In the genomic region with DNA sequence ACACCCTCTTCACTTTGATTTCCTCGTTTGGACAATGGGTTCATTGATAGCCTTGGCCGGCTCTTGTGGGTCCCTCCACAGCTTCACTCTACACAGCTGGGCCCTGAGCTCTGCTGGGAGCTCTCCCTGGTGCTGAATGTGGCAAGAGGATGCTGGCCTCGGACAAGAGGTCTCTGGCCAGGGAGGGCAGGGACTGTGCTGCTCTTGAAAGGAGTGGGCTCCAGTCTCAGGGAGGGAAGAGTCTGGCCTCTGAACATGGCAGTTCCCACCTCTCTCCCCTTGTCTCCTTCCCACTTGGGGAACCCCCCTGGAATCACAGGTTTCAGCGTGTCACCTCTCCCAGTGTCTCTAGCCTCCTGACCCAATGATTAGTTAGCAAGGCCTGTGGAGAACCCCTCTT, we compare ENCODE assay signal across 1 cellular context.
TF ChIP-seq lines count a peak whose summit lies in the region.

No MANE protein-coding gene starts in this region.

TF ChIP-seq in HepG2, 621 proteins besides CTCF, POLR2A, EP300 and RAD21 (continued from another document and continues in another):
- TF ChIP-seq, protein P1, sequence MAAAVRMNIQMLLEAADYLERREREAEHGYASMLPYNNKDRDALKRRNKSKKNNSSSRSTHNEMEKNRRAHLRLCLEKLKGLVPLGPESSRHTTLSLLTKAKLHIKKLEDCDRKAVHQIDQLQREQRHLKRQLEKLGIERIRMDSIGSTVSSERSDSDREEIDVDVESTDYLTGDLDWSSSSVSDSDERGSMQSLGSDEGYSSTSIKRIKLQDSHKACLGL (CRISPR knock-in tag; IDR thresholded peaks at IDR 0.05): peak; percentile 80; the same call in 1 of the 2 replicates
- TF ChIP-seq NFATC3 (CRISPR knock-in tag; IDR thresholded peaks at IDR 0.05) (no peak), ZNF431 (CRISPR knock-in tag; IDR thresholded peaks at IDR 0.05; ENCODE audit: borderline replicate concordance, low read depth) (peak; percentile 80; the same call in 1 of the 2 replicates), AGO2 (optimal IDR thresholded peaks at IDR 0.05; ENCODE audit: low read depth, low read length) (no peak), ZBTB42 (CRISPR knock-in tag; IDR thresholded peaks at IDR 0.05) (no peak), ZNF841 (CRISPR knock-in tag; IDR thresholded peaks at IDR 0.05; ENCODE audit: borderline replicate concordance) (peak; percentile 64; the same call in 1 of the 2 replicates), CC2D1A (CRISPR knock-in tag; IDR thresholded peaks at IDR 0.05) (no peak), NCOA1 (CRISPR knock-in tag; IDR thresholded peaks at IDR 0.05) (no peak), ZSCAN31 (CRISPR knock-in tag; IDR thresholded peaks at IDR 0.05; ENCODE audit: low read depth) (no peak), MYNN (CRISPR knock-in tag; IDR thresholded peaks at IDR 0.05; ENCODE audit: low read depth) (peak; percentile 91; the same call in 1 of the 2 replicates), ZNF878 (CRISPR knock-in tag; IDR thresholded peaks at IDR 0.05) (peak; percentile 83; the same call in 1 of the 2 replicates), JDP2 (CRISPR knock-in tag; IDR thresholded peaks at IDR 0.05; ENCODE audit: borderline replicate concordance) (peak; percentile 44; the same call in 1 of the 2 replicates), AKAP8 (CRISPR knock-in tag; IDR thresholded peaks at IDR 0.05) (no peak), CHD2 (IDR thresholded peaks at IDR 0.05; ENCODE audit: low read depth, low read length) (no peak), KLF11 (CRISPR knock-in tag; IDR thresholded peaks at IDR 0.05) (peak; percentile 98; the same call in 1 of the 2 replicates), ZNF253 (CRISPR knock-in tag; IDR thresholded peaks at IDR 0.05; ENCODE audit: borderline replicate concordance) (0 out of 2 replicates have a peak, but pooled peaks have one; percentile 57), ZNF446 (CRISPR knock-in tag; IDR thresholded peaks at IDR 0.05) (peak; percentile 91; the same call in 1 of the 2 replicates), AHR (CRISPR knock-in tag; IDR thresholded peaks at IDR 0.05) (peak; percentile 96), KDM3A (CRISPR knock-in tag; IDR thresholded peaks at IDR 0.05; ENCODE audit: low read depth) (peak; percentile 64; the same call in 1 of the 2 replicates), IRX3 (CRISPR knock-in tag; IDR thresholded peaks at IDR 0.05; ENCODE audit: borderline replicate concordance, low read depth) (peak; percentile 72; the same call in 1 of the 2 replicates), ZBTB8A (CRISPR knock-in tag; IDR thresholded peaks at IDR 0.05; ENCODE audit: borderline replicate concordance, low read depth) (no peak), MYC (CRISPR knock-in tag; IDR thresholded peaks at IDR 0.05; ENCODE audit: borderline replicate concordance) (peak; percentile 31; the same call in 1 of the 2 replicates), HOXA5 (CRISPR knock-in tag; IDR thresholded peaks at IDR 0.05) (peak; percentile 96), ARNT (IDR thresholded peaks at IDR 0.05) (no peak), ZNF335 (CRISPR knock-in tag; IDR thresholded peaks at IDR 0.05) (peak; percentile 88), NFE2L2 (IDR thresholded peaks at IDR 0.05; ENCODE audit: low read length) (no peak), ZNF788 (CRISPR knock-in tag; IDR thresholded peaks at IDR 0.05; ENCODE audit: borderline replicate concordance) (no peak), RXRA (CRISPR knock-in tag; IDR thresholded peaks at IDR 0.05) (peak; percentile 49; the same call in 1 of the 2 replicates), ZNF460 (CRISPR knock-in tag; IDR thresholded peaks at IDR 0.05; ENCODE audit: borderline replicate concordance) (no peak), NKX3-1 (CRISPR knock-in tag; IDR thresholded peaks at IDR 0.05) (peak; percentile 96), HIVEP1 (CRISPR knock-in tag; IDR thresholded peaks at IDR 0.05) (peak; percentile 54; the same call in 1 of the 2 replicates), ZNF256 (CRISPR knock-in tag; conservative IDR thresholded peaks at IDR 0.05) (peak; percentile 73; the same call in 1 of the 2 replicates), LCORL (IDR thresholded peaks at IDR 0.05) (no peak), LCORL (CRISPR knock-in tag; IDR thresholded peaks at IDR 0.05) (0 out of 2 replicates have a peak, but pooled peaks have one; percentile 25), ZNF672 (CRISPR knock-in tag; IDR thresholded peaks at IDR 0.05) (no peak), ZNF224 (CRISPR knock-in tag; IDR thresholded peaks at IDR 0.05) (no peak), MAZ (IDR thresholded peaks at IDR 0.05; ENCODE audit: borderline replicate concordance, low read depth, low read length) (peak; percentile 20; the same call in 1 of the 2 replicates), MAZ (CRISPR knock-in tag; IDR thresholded peaks at IDR 0.05; ENCODE audit: low read depth) (no peak), BCL6 (CRISPR knock-in tag; IDR thresholded peaks at IDR 0.05) (peak; percentile 64), ZNF547 (CRISPR knock-in tag; IDR thresholded peaks at IDR 0.05) (0 out of 2 replicates have a peak, but pooled peaks have one; percentile 33), TARDBP (CRISPR knock-in tag; IDR thresholded peaks at IDR 0.05) (peak; percentile 59; the same call in 1 of the 2 replicates), WIZ (CRISPR knock-in tag; IDR thresholded peaks at IDR 0.05) (peak; percentile 99), SNAPC2 (CRISPR knock-in tag; IDR thresholded peaks at IDR 0.05) (peak; percentile 73; the same call in 1 of the 2 replicates), PLRG1 (conservative IDR thresholded peaks at IDR 0.05) (no peak), ONECUT2 (CRISPR knock-in tag; IDR thresholded peaks at IDR 0.05) (peak; percentile 63; the same call in 1 of the 2 replicates), IRF2 (CRISPR knock-in tag; IDR thresholded peaks at IDR 0.05) (peak; percentile 81), CREM (IDR thresholded peaks at IDR 0.05) (no peak), CREM (CRISPR knock-in tag; IDR thresholded peaks at IDR 0.05) (no peak), MTF1 (CRISPR knock-in tag; IDR thresholded peaks at IDR 0.05) (peak; percentile 83; the same call in 1 of the 2 replicates)
- TF ChIP-seq, protein P2, sequence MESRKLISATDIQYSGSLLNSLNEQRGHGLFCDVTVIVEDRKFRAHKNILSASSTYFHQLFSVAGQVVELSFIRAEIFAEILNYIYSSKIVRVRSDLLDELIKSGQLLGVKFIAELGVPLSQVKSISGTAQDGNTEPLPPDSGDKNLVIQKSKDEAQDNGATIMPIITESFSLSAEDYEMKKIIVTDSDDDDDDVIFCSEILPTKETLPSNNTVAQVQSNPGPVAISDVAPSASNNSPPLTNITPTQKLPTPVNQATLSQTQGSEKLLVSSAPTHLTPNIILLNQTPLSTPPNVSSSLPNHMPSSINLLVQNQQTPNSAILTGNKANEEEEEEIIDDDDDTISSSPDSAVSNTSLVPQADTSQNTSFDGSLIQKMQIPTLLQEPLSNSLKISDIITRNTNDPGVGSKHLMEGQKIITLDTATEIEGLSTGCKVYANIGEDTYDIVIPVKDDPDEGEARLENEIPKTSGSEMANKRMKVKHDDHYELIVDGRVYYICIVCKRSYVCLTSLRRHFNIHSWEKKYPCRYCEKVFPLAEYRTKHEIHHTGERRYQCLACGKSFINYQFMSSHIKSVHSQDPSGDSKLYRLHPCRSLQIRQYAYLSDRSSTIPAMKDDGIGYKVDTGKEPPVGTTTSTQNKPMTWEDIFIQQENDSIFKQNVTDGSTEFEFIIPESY (CRISPR knock-in tag; IDR thresholded peaks at IDR 0.05): peak; percentile 44; the same call in 1 of the 2 replicates
- TF ChIP-seq, protein P3, sequence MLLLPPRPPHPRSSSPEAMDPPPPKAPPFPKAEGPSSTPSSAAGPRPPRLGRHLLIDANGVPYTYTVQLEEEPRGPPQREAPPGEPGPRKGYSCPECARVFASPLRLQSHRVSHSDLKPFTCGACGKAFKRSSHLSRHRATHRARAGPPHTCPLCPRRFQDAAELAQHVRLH (CRISPR knock-in tag; IDR thresholded peaks at IDR 0.05; ENCODE audit: borderline replicate concordance, low read depth): peak; percentile 97; the same call in 1 of the 2 replicates
- TF ChIP-seq, protein P4, sequence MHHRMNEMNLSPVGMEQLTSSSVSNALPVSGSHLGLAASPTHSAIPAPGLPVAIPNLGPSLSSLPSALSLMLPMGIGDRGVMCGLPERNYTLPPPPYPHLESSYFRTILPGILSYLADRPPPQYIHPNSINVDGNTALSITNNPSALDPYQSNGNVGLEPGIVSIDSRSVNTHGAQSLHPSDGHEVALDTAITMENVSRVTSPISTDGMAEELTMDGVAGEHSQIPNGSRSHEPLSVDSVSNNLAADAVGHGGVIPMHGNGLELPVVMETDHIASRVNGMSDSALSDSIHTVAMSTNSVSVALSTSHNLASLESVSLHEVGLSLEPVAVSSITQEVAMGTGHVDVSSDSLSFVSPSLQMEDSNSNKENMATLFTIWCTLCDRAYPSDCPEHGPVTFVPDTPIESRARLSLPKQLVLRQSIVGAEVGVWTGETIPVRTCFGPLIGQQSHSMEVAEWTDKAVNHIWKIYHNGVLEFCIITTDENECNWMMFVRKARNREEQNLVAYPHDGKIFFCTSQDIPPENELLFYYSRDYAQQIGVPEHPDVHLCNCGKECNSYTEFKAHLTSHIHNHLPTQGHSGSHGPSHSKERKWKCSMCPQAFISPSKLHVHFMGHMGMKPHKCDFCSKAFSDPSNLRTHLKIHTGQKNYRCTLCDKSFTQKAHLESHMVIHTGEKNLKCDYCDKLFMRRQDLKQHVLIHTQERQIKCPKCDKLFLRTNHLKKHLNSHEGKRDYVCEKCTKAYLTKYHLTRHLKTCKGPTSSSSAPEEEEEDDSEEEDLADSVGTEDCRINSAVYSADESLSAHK (CRISPR knock-in tag; IDR thresholded peaks at IDR 0.05; ENCODE audit: borderline replicate concordance): peak; percentile 91; the same call in 1 of the 2 replicates
- TF ChIP-seq, protein P5, sequence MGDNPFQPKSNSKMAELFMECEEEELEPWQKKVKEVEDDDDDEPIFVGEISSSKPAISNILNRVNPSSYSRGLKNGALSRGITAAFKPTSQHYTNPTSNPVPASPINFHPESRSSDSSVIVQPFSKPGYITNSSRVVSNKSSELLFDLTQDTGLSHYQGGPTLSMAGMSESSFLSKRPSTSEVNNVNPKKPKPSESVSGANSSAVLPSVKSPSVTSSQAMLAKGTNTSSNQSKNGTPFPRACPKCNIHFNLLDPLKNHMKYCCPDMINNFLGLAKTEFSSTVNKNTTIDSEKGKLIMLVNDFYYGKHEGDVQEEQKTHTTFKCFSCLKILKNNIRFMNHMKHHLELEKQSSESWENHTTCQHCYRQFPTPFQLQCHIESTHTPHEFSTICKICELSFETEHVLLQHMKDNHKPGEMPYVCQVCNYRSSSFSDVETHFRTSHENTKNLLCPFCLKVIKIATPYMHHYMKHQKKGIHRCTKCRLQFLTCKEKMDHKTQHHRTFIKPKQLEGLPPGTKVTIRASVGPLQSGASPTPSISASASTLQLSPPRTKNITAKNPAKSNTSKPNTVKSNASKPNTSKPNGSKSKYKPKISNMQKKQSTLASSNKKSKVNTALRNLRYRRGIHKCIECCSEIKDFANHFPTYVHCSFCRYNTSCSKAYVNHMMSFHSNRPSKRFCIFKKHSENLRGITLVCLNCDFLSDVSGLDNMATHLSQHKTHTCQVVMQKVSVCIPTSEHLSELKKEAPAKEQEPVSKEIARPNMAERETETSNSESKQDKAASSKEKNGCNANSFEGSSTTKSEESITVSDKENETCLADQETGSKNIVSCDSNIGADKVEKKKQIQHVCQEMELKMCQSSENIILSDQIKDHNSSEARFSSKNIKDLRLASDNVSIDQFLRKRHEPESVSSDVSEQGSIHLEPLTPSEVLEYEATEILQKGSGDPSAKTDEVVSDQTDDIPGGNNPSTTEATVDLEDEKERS (CRISPR knock-in tag; IDR thresholded peaks at IDR 0.05): 0 out of 2 replicates have a peak, but pooled peaks have one; percentile 58
- TF ChIP-seq, protein P6, sequence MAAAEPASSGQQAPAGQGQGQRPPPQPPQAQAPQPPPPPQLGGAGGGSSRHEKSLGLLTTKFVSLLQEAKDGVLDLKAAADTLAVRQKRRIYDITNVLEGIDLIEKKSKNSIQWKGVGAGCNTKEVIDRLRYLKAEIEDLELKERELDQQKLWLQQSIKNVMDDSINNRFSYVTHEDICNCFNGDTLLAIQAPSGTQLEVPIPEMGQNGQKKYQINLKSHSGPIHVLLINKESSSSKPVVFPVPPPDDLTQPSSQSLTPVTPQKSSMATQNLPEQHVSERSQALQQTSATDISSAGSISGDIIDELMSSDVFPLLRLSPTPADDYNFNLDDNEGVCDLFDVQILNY (CRISPR knock-in tag; conservative IDR thresholded peaks at IDR 0.05): peak; percentile 75
- TF ChIP-seq, protein P7, sequence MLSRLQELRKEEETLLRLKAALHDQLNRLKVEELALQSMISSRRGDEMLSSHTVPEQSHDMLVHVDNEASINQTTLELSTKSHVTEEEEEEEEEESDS (CRISPR knock-in tag; IDR thresholded peaks at IDR 0.05; ENCODE audit: borderline replicate concordance): peak; percentile 85; the same call in 1 of the 2 replicates
- TF ChIP-seq, protein P8, sequence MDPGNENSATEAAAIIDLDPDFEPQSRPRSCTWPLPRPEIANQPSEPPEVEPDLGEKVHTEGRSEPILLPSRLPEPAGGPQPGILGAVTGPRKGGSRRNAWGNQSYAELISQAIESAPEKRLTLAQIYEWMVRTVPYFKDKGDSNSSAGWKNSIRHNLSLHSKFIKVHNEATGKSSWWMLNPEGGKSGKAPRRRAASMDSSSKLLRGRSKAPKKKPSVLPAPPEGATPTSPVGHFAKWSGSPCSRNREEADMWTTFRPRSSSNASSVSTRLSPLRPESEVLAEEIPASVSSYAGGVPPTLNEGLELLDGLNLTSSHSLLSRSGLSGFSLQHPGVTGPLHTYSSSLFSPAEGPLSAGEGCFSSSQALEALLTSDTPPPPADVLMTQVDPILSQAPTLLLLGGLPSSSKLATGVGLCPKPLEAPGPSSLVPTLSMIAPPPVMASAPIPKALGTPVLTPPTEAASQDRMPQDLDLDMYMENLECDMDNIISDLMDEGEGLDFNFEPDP (CRISPR knock-in tag; conservative IDR thresholded peaks at IDR 0.05): no peak
- TF ChIP-seq, protein P9, sequence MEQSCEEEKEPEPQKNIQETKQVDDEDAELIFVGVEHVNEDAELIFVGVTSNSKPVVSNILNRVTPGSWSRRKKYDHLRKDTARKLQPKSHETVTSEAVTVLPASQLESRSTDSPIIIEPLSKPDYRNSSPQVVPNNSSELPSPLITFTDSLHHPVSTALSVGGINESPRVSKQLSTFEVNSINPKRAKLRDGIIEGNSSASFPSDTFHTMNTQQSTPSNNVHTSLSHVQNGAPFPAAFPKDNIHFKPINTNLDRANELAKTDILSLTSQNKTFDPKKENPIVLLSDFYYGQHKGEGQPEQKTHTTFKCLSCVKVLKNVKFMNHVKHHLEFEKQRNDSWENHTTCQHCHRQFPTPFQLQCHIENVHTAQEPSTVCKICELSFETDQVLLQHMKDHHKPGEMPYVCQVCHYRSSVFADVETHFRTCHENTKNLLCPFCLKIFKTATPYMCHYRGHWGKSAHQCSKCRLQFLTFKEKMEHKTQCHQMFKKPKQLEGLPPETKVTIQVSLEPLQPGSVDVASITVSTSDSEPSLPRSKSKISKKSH (CRISPR knock-in tag; IDR thresholded peaks at IDR 0.05; ENCODE audit: borderline replicate concordance): peak; percentile 60; the same call in 1 of the 2 replicates
- TF ChIP-seq, protein P10, sequence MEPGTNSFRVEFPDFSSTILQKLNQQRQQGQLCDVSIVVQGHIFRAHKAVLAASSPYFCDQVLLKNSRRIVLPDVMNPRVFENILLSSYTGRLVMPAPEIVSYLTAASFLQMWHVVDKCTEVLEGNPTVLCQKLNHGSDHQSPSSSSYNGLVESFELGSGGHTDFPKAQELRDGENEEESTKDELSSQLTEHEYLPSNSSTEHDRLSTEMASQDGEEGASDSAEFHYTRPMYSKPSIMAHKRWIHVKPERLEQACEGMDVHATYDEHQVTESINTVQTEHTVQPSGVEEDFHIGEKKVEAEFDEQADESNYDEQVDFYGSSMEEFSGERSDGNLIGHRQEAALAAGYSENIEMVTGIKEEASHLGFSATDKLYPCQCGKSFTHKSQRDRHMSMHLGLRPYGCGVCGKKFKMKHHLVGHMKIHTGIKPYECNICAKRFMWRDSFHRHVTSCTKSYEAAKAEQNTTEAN (CRISPR knock-in tag; conservative IDR thresholded peaks at IDR 0.05): peak; percentile 70; the same call in 1 of the 2 replicates
